ENCODE assay signal across 14 cellular contexts in genomic region chr4:69731826-69732225, GRCh38. TPM values are rescaled to one million over a fixed set of nuclear protein-coding genes. Genes with fewer than 3 reads are reported as not detected.
"Had no signal": no experiment of that assay in that cellular context is flagged by ENCODE, and none has a peak within 500 bp of the region (broad histone marks: within the 10 kb centered on the region; RNA-seq: fewer than 3 reads in every experiment).

No MANE protein-coding gene starts in this region.

- H3K9me3 ChIP-seq: adrenal gland had no signal

- H3K36me3 ChIP-seq: adrenal gland, cardiac muscle cell had no signal

- H3K9me3 Mint-ChIP-seq: activated naive CD4-positive, alpha-beta T cell treated with anti-CD3 and anti-CD28 coated beads, Interleukin-2, amount 50 U/mL, for 24 hours; natural killer cell; stimulated activated naive B cell treated with anti-CD40 and anti-IgM and Interleukin-4, amounts not matched to agents 10 μg/mL and 1 μg/mL and 100 μg/mL, for 72 hours had no signal

- ATAC-seq: natural killer cell; stimulated activated naive B cell treated with anti-CD40 and anti-IgM and Interleukin-4, amounts not matched to agents 10 μg/mL and 1 μg/mL and 100 μg/mL, for 72 hours; T-helper 17 cell had no signal

- H3K4me1 Mint-ChIP-seq: natural killer cell; stimulated activated naive B cell treated with anti-CD40 and anti-IgM and Interleukin-4, amounts not matched to agents 10 μg/mL and 1 μg/mL and 100 μg/mL, for 72 hours; T-helper 17 cell had no signal

- H3K36me3 Mint-ChIP-seq: natural killer cell; stimulated activated naive B cell treated with anti-CD40 and anti-IgM and Interleukin-4, amounts not matched to agents 10 μg/mL and 1 μg/mL and 100 μg/mL, for 72 hours had no signal

- H3K27ac Mint-ChIP-seq: activated naive CD4-positive, alpha-beta T cell treated with anti-CD3 and anti-CD28 coated beads, Interleukin-2, amount 50 U/mL, for 24 hours; natural killer cell; stimulated activated naive B cell treated with anti-CD40 and anti-IgM and Interleukin-4, amounts not matched to agents 10 μg/mL and 1 μg/mL and 100 μg/mL, for 72 hours; T-helper 17 cell had no signal

- H3K27ac ChIP-seq: adrenal gland, cardiac muscle cell, VCaP had no signal

- H3K4me3 Mint-ChIP-seq: activated naive CD4-positive, alpha-beta T cell treated with anti-CD3 and anti-CD28 coated beads, Interleukin-2, amount 50 U/mL, for 24 hours; natural killer cell; stimulated activated naive B cell treated with anti-CD40 and anti-IgM and Interleukin-4, amounts not matched to agents 10 μg/mL and 1 μg/mL and 100 μg/mL, for 72 hours; T-helper 17 cell had no signal

- H3K4me3 ChIP-seq: adrenal gland, cardiac muscle cell had no signal

- H3K4me1 ChIP-seq: adrenal gland had no signal

- H3K27me3 Mint-ChIP-seq: activated naive CD4-positive, alpha-beta T cell treated with anti-CD3 and anti-CD28 coated beads, Interleukin-2, amount 50 U/mL, for 24 hours; stimulated activated naive B cell treated with anti-CD40 and anti-IgM and Interleukin-4, amounts not matched to agents 10 μg/mL and 1 μg/mL and 100 μg/mL, for 72 hours; T-helper 17 cell had no signal

- DNase-seq: activated CD4-positive, CD25-positive, alpha-beta regulatory T cell treated with anti-CD3 and anti-CD28 coated beads, Interleukin-2, amount 50 U/mL, for 72 hours; activated gamma-delta T cell; adrenal gland; mesendoderm; natural killer cell; nucleus accumbens; posterior cingulate gyrus; retina; stimulated activated naive B cell treated with anti-CD40 and anti-IgM and Interleukin-4, amounts not matched to agents 10 μg/mL and 1 μg/mL and 100 μg/mL, for 72 hours; T-helper 17 cell had no signal

- H3K27me3 ChIP-seq: adrenal gland, cardiac muscle cell had no signal

RNA-seq across cellular contexts. Expression of gene SULT1B1, which starts 28.6 kb away (rescaled TPM):
- total RNA-seq: cardiac muscle cell, epithelial cell of proximal tubule had no signal
- polyA plus RNA-seq: cardiac muscle cell had no signal
